ENCODE assay signal across 2 cellular contexts in genomic region chr3:135238201-135238600, GRCh38.
TF ChIP-seq lines count a peak whose summit lies in the region.

No MANE protein-coding gene starts in this region.

TF ChIP-seq in SK-N-SH, 30 proteins besides CTCF, POLR2A, EP300 and RAD21 (continued from another document):
- no peak for TF ChIP-seq IRF3 (IDR thresholded peaks at IDR 0.05; ENCODE audit: low read depth, low read length)
- no peak for TF ChIP-seq ZBTB33 (IDR thresholded peaks at IDR 0.05; ENCODE audit: borderline replicate concordance, low read depth)
- no peak for TF ChIP-seq CHD2 (IDR thresholded peaks at IDR 0.05; ENCODE audit: low read length, partially characterized antibody)
- TF ChIP-seq TAF1 (IDR thresholded peaks at IDR 0.05; ENCODE audit: borderline replicate concordance, low read depth, low read length): no peak
- no peak for TF ChIP-seq SIN3A (IDR thresholded peaks at IDR 0.05; ENCODE audit: borderline replicate concordance, low read depth, low read length)
- TF ChIP-seq YY1 (IDR thresholded peaks at IDR 0.05; ENCODE audit: low read depth): no peak
- TF ChIP-seq RCOR1 (IDR thresholded peaks at IDR 0.05; ENCODE audit: low read length): no peak
- no peak for TF ChIP-seq ELF1 (IDR thresholded peaks at IDR 0.05)

TF ChIP-seq in SK-N-SH treated with all-trans-retinoic acid at 6 μM for 48 hours, 23 proteins besides CTCF, POLR2A, EP300 and RAD21 (continued from another document):
- TF ChIP-seq PATZ1 (CRISPR knock-in tag; IDR thresholded peaks at IDR 0.05; ENCODE audit: borderline replicate concordance) (no peak), ESRRG (CRISPR knock-in tag; IDR thresholded peaks at IDR 0.05) (no peak), PPARA (CRISPR knock-in tag; IDR thresholded peaks at IDR 0.05; ENCODE audit: borderline replicate concordance) (no peak)
